ENCODE assay signal across 11 cellular contexts in the genomic region with DNA sequence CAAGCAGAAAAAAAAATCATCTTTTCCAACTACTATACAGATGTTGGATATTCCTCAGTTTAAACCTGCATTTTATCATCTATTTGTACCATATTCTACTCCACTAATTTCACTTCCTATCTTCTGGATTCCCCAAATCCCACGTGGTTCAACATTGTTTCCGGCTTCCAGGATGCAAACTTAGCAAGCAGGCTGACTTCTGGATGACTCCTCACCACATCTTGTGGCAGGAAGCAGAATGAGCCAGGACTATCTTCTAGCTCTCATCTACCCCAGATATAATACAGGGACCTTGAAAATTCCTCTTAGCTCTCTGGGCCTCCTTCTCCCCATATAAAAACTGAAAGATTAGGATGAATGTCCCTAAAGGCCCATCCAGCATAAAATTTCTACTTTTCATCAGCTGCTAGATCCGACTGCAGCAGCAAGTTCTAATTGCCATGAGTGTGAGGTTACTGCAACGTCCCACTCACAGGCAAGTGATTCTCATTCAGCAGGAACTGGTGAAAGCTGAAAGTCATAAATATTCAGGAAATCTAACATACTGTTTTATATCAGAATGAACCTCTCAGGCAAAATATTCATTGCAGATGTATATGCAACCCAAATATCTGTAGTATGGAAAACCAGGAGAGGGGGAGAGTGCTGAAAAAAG.
DNase-seq lines count a peak whose midpoint lies in the region; ATAC-seq and TF ChIP-seq lines count a peak whose summit lies in the region.
"Had no signal": no experiment of that assay in that cellular context is flagged by ENCODE, and none has a peak within 500 bp of the region (broad histone marks: within the 10 kb centered on the region; RNA-seq: fewer than 3 reads in every experiment).

No MANE protein-coding gene starts in this region.

- peak overlapping the region in 9 of 12 donors; percentile 20 to 74 (median 42) for H3K27ac ChIP-seq in heart left ventricle
- H3K27ac ChIP-seq: suprapubic skin had no signal

- DNase-seq in HS-5 (ENCODE audit: low read depth) (peak; percentile 19), amniotic epithelial cell (ENCODE audit: low read depth) (peak; percentile 75), heart left ventricle (peak in 4 of 5 donors; percentile 46 to 67 (median 58)), stromal cell of bone marrow (ENCODE audit: low read depth) (peak; percentile 75), NCI-H187 (lab: John Stamatoyannopoulos, UW) (no peak)
- DNase-seq in activated CD8-positive, alpha-beta memory T cell treated with anti-CD3 and anti-CD28 coated beads, Interleukin-2, amount 50 U/mL, for 4 hours: no peak
- DNase-seq: naive B cell, SHP77 treated with DMSO at 0.1 percent for 48 hours had no signal

- no peak for TF ChIP-seq CTCF in heart left ventricle (IDR thresholded peaks at IDR 0.05)

- ATAC-seq in heart left ventricle: peak; percentile 47 to 93 (median 82)
- no peak for ATAC-seq in HG02678 (IDR thresholded peaks at IDR 0.05; ENCODE audit: unreplicated experiment)
- no peak for ATAC-seq in HG03196 (IDR thresholded peaks at IDR 0.05; ENCODE audit: unreplicated experiment)

- H3K4me1 ChIP-seq in heart left ventricle: peaks cover 0 to 36% (median 24%) of the 10 kb centered on the region in 12 donors

- intact Hi-C loops in heart left ventricle (cut with DNase I): no loop called here

- no peak overlapping the region for H3K4me3 ChIP-seq in heart left ventricle
- H3K4me3 ChIP-seq: suprapubic skin had no signal

- H3K36me3 ChIP-seq in heart left ventricle: no peaks in the 10 kb centered on the region
- H3K36me3 ChIP-seq: suprapubic skin had no signal

- WGBS in heart left ventricle, 4 donors: 30 to 39% (median 33%) methylated on average over 4 of the region's 4 CpGs

- H3K27me3 ChIP-seq in heart left ventricle: no peaks in the 10 kb centered on the region
- H3K27me3 ChIP-seq: suprapubic skin had no signal

- TF ChIP-seq POLR2A in heart left ventricle (IDR thresholded peaks at IDR 0.05): no peak

- H3K9me3 ChIP-seq in heart left ventricle: no peaks in the 10 kb centered on the region
- H3K9me3 ChIP-seq: suprapubic skin had no signal

Comparison
In these comparisons a context has a peak if more than half of its experiments do, and no peak if none do; other contexts are left out.
1. DNase-seq: peak in HS-5 (single experiment), amniotic epithelial cell (single experiment), heart left ventricle (4 of 5) and stromal cell of bone marrow (single experiment); none in NCI-H187 (0 of 2) and activated CD8-positive, alpha-beta memory T cell treated with anti-CD3 and anti-CD28 coated beads, Interleukin-2, amount 50 U/mL, for 4 hours (single experiment).
2. ATAC-seq: peak in heart left ventricle (4 of 4); none in HG02678 (single experiment) and HG03196 (single experiment).